8 cellular contexts compared by ENCODE assay signal in the genomic region with DNA sequence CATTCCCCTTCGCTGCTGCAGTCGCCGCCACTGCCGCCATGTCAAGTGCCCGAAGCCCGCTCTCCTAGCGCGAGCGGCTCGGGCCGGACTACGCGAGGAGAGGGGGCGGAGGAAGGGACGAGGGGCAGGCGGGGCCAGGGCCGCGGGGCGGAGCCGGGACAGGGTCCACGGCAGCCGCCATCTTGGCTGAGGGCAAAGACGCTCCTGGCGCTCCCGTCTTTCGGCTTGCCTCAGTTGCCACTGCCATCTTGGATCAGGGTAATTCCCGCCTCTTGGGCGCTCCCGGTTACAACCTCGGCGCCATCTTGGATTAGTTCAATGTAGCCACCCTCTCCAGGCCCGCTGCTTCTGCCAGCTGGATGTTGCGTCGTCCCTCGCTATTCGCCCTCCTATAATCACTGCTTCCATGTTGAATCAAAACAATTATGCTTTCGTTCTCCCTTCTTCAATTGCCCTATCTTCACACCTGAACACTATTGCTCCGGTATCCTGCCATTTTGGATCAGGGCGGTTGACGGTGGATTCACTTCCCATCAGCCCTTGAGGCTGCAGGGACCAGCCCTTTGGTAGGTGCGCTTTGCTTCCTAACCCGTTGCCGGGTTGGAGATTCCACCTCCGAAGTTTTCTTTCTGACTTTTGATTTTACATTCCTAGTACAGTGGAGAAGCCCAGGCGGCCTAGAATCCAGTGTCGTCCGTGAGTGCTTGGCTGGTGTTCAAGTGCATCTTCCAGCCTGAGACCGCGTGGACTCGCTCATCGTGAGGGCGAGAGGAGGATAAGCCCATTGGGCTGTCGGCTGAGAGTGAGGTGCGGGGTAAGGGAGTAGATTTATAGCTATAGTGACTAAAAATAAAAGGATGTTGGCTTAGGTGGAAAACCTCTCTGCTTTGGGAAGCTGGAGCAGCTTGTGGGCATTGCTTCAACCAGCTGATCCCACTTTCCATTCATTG. TPM values are rescaled to one million over a fixed set of nuclear protein-coding genes. Genes with fewer than 3 reads are reported as not detected.
DNase-seq lines count a peak whose midpoint lies in the region; ATAC-seq and TF ChIP-seq lines count a peak whose summit lies in the region.

Gene HACD2, minus strand, starts transcription at position 66 of the 950 bp plus-strand sequence. Its CDS starts 26 bp downstream, at position 40.

- WGBS in H9 (ENCODE audit: extremely low coverage, insufficient read length, low lambda C conversion rate): no CpG with 5 or more reads among the region's 54 CpGs

- no peaks in the 10 kb centered on the region for H3K27me3 ChIP-seq in H9 (ENCODE audit: insufficient read depth, low read length)
- no peaks in the 10 kb centered on the region for H3K27me3 ChIP-seq in MG63

- H4K20me1 ChIP-seq in H9 (ENCODE audit: control insufficient read depth, insufficient read depth, insufficient read length): no peaks in the 10 kb centered on the region

- H2BK20ac ChIP-seq in H9 (ENCODE audit: low read depth, low read length, poor library complexity, severe bottlenecking): no peak within 1 kb of the TSS

- H3K9ac ChIP-seq in H9 (ENCODE audit: extremely low read depth, insufficient read length, low read length): peak within 1 kb of the TSS; percentile 98

- no peak within 1 kb of the TSS; the same call in 1 of the 2 replicates for H3K4ac ChIP-seq in H9 (ENCODE audit: low read depth, low read length)

- TF ChIP-seq CTCF in H9 (conservative IDR thresholded peaks at IDR 0.05): no peak
- no peak for TF ChIP-seq CTCF in nephron progenitor cell (IDR thresholded peaks at IDR 0.05)

- no peak within 1 kb of the TSS for H2AK5ac ChIP-seq in H9 (ENCODE audit: insufficient read length, low read length)

- H3K18ac ChIP-seq in H9 (ENCODE audit: insufficient read length, low read depth, low read length): peak within 1 kb of the TSS; percentile 100

- H3K9me3 Mint-ChIP-seq in H9 (peaks cover 5 to 17% of the 10 kb centered on the region in 2 experiments; a peak in 4 of 5 replicates), nephron progenitor cell (peaks cover 32% of the 10 kb centered on the region)
- peaks cover 8 to 11% of the 10 kb centered on the region in 2 donors for H3K9me3 Mint-ChIP-seq in stimulated activated naive CD8-positive, alpha-beta T cell treated with anti-CD3 and anti-CD28 coated beads, Interleukin-15, amount 100 ng/mL, for 72 hours

- no peaks in the 10 kb centered on the region for H3K79me2 ChIP-seq in H9 (ENCODE audit: insufficient read depth, low read length)

- peak; percentile 98 for DNase-seq in ELR (ENCODE audit: low read depth)
- DNase-seq in H9: peak; percentile 97
- DNase-seq in MG63: peak; percentile 97
- peak; percentile 97 for DNase-seq in SHP77 treated with DMSO at 0.1 percent for 48 hours (lab: John Stamatoyannopoulos, UW)
- peak; percentile 98 for DNase-seq in activated effector memory CD4-positive, alpha-beta T cell treated with anti-CD3 and anti-CD28 coated beads, Interleukin-2, amount 50 U/mL, for 16 hours
- DNase-seq in fibroblast of the conjunctiva (ENCODE audit: low read depth): peak; percentile 97
- DNase-seq in nephron progenitor cell: peak; percentile 99
- peak; percentile 95 to 96 for DNase-seq in stimulated activated naive CD8-positive, alpha-beta T cell treated with anti-CD3 and anti-CD28 coated beads, Interleukin-15, amount 100 ng/mL, for 72 hours

- H3K4me1 Mint-ChIP-seq in H9 (peaks cover 19 to 26% of the 10 kb centered on the region in 2 experiments), nephron progenitor cell (peaks cover 18% of the 10 kb centered on the region)
- H3K4me1 Mint-ChIP-seq in stimulated activated naive CD8-positive, alpha-beta T cell treated with anti-CD3 and anti-CD28 coated beads, Interleukin-15, amount 100 ng/mL, for 72 hours: peaks cover 16% of the 10 kb centered on the region

- peak within 1 kb of the TSS; percentile 95 for H4K5ac ChIP-seq in H9 (ENCODE audit: insufficient read length, low read depth, low read length)

- no peak within 1 kb of the TSS for H4K91ac ChIP-seq in H9 (ENCODE audit: insufficient read length, low read depth, low read length)

- H3K4me1 ChIP-seq in H9 (ENCODE audit: insufficient read depth, low read length): no peaks in the 10 kb centered on the region

- H2BK15ac ChIP-seq in H9 (ENCODE audit: low read depth, low read length): no peak within 1 kb of the TSS

- H3K27ac Mint-ChIP-seq in H9 (peak within 1 kb of the TSS; percentile 80 to 94 (median 88); a peak in 5 of 7 replicates), nephron progenitor cell (peak within 1 kb of the TSS; percentile 60)
- H3K27ac Mint-ChIP-seq in stimulated activated naive CD8-positive, alpha-beta T cell treated with anti-CD3 and anti-CD28 coated beads, Interleukin-15, amount 100 ng/mL, for 72 hours: peak within 1 kb of the TSS in 1 of 2 donors; percentile 91

- H3K27me3 Mint-ChIP-seq in H9 (ENCODE audit: low read depth): peaks cover 2% of the 10 kb centered on the region
- no peaks in the 10 kb centered on the region for H3K27me3 Mint-ChIP-seq in nephron progenitor cell (ENCODE audit: low read depth, poor library complexity)
- no peaks in the 10 kb centered on the region for H3K27me3 Mint-ChIP-seq in stimulated activated naive CD8-positive, alpha-beta T cell treated with anti-CD3 and anti-CD28 coated beads, Interleukin-15, amount 100 ng/mL, for 72 hours

- H3K9me3 ChIP-seq in H9 (ENCODE audit: control insufficient read depth, low read depth, low read length) (no peaks in the 10 kb centered on the region), MG63 (peaks cover 11% of the 10 kb centered on the region)

- H3K79me1 ChIP-seq in H9 (ENCODE audit: insufficient read depth, low read depth, low read length, poor library complexity, severe bottlenecking): no peaks in the 10 kb centered on the region

- peak within 1 kb of the TSS; percentile 99 for H3K14ac ChIP-seq in H9 (ENCODE audit: insufficient read depth, low read length)

- H3K4me3 ChIP-seq in MG63: peak within 1 kb of the TSS; percentile 86

- H3K4me2 ChIP-seq in H9 (ENCODE audit: insufficient read depth, insufficient read length, low read length): peak within 1 kb of the TSS; percentile 95

- no peak within 1 kb of the TSS for H2BK12ac ChIP-seq in H9 (ENCODE audit: insufficient read length, low read depth, low read length)

- peak; percentile 94 for ATAC-seq in stimulated activated naive CD8-positive, alpha-beta T cell treated with anti-CD3 and anti-CD28 coated beads, Interleukin-15, amount 100 ng/mL, for 72 hours

- peak within 1 kb of the TSS; percentile 81 for H3T11ph ChIP-seq in H9 (ENCODE audit: low read length)

- H3K36me3 Mint-ChIP-seq in H9 (ENCODE audit: insufficient read depth in 1 of 3, low read depth in 3 of 3) (peaks cover 26 to 39% (median 32%) of the 10 kb centered on the region in 3 experiments), nephron progenitor cell (ENCODE audit: low read depth) (peaks cover 47% of the 10 kb centered on the region)

- H3K36me3 ChIP-seq in MG63: peaks cover 27% of the 10 kb centered on the region

- no peak within 1 kb of the TSS; a peak in 1 of 5 replicates for H3K4me3 Mint-ChIP-seq in H9
- no peak within 1 kb of the TSS for H3K4me3 Mint-ChIP-seq in nephron progenitor cell
- H3K4me3 Mint-ChIP-seq in stimulated activated naive CD8-positive, alpha-beta T cell treated with anti-CD3 and anti-CD28 coated beads, Interleukin-15, amount 100 ng/mL, for 72 hours: no peak within 1 kb of the TSS

- no peak within 1 kb of the TSS for H3K23ac ChIP-seq in H9 (ENCODE audit: insufficient read length, low read depth, low read length)

- peak within 1 kb of the TSS; percentile 99 for H2BK5ac ChIP-seq in H9 (ENCODE audit: insufficient read length, low read length)

- H3K56ac ChIP-seq in H9 (ENCODE audit: insufficient read length, low read depth, low read length): peak within 1 kb of the TSS; percentile 46

- peak within 1 kb of the TSS; percentile 95 for H3K27ac ChIP-seq in H9 (ENCODE audit: insufficient read length, low read depth, low read length)

- H2AFZ ChIP-seq in H9 (ENCODE audit: low read length): peak within 1 kb of the TSS; percentile 97

- no peak within 1 kb of the TSS for H4K8ac ChIP-seq in H9 (replicated peaks; ENCODE audit: insufficient read length, low read depth, low read length)

- no peak within 1 kb of the TSS for H2BK120ac ChIP-seq in H9 (ENCODE audit: low read depth, low read length, poor library complexity, severe bottlenecking)

- peaks cover 15% of the 10 kb centered on the region for H3K23me2 ChIP-seq in H9 (ENCODE audit: insufficient read length, low read depth, low read length, poor library complexity, severe bottlenecking)

RNA-seq across cellular contexts. Expression of gene HACD2, which starts in this region (rescaled TPM):
- total RNA-seq in H9 (2021): 27.4 and 28.4 TPM in 2 replicates
- total RNA-seq in MG63 (2014; rRNA removed; shearing (Covaris generic); ENCODE audit: low replicate concordance): 17.1 and 26.8 TPM in 2 replicates

Comparison
In these comparisons a context has a peak if more than half of its experiments do, and no peak if none do; other contexts are left out.
1. Peak in every context shown above with its lines: DNase-seq, ATAC-seq, H3K4me3 ChIP-seq and H3K27ac ChIP-seq.